Comparison of ENCODE assay signal across 8 cellular contexts in genomic region chr12:42568952-42569916, GRCh38. TPM values are rescaled to one million over a fixed set of nuclear protein-coding genes. Genes with fewer than 3 reads are reported as not detected.
DNase-seq lines count a peak whose midpoint lies in the region; ATAC-seq and TF ChIP-seq lines count a peak whose summit lies in the region.

No MANE protein-coding gene starts in this region.

- H3K4me2 ChIP-seq in OCI-LY3 (ENCODE audit: low read length) (peak overlapping the region; percentile 28), neural progenitor cell (no peak overlapping the region)

- H3F3A ChIP-seq in neural progenitor cell (ENCODE audit: low read depth): peaks cover 6% of the 10 kb centered on the region

- no peak overlapping the region for H3K4me3 Mint-ChIP-seq in neural progenitor cell
- H3K4me3 Mint-ChIP-seq in activated naive CD8-positive, alpha-beta T cell treated with anti-CD3 and anti-CD28 coated beads, Interleukin-2, amount 50 U/mL, for 24 hours: no peak overlapping the region

- no peaks in the 10 kb centered on the region for H3K79me2 ChIP-seq in OCI-LY3 (ENCODE audit: low read length)
- no peaks in the 10 kb centered on the region for H3K79me2 ChIP-seq in neural progenitor cell (ENCODE audit: low read depth)

- peaks cover 2% of the 10 kb centered on the region for H3K27me3 ChIP-seq in HL-60 (ENCODE audit: insufficient read depth, poor library complexity, severe bottlenecking)
- no peaks in the 10 kb centered on the region for H3K27me3 ChIP-seq in OCI-LY3 (ENCODE audit: low read depth, low read length)
- no peaks in the 10 kb centered on the region for H3K27me3 ChIP-seq in neural progenitor cell

- TF ChIP-seq CTCF in C4-2B (conservative IDR thresholded peaks at IDR 0.05): peak; percentile 85
- peak; percentile 41 for TF ChIP-seq CTCF in HL-60 (IDR thresholded peaks at IDR 0.05; ENCODE audit: insufficient read depth, low read length)
- peak; percentile 85 for TF ChIP-seq CTCF in OCI-LY3 (IDR thresholded peaks at IDR 0.05; ENCODE audit: low read depth, low read length)
- TF ChIP-seq CTCF in neural progenitor cell (IDR thresholded peaks at IDR 0.05): peak; percentile 68

- no peaks in the 10 kb centered on the region for H3K36me3 ChIP-seq in OCI-LY3 (replicated peaks; ENCODE audit: low read depth, low read length)
- no peaks in the 10 kb centered on the region for H3K36me3 ChIP-seq in neural progenitor cell

- H2AFZ ChIP-seq in OCI-LY3 (ENCODE audit: low read depth, low read length): no peak overlapping the region
- no peak overlapping the region for H2AFZ ChIP-seq in neural progenitor cell (replicated peaks)

- H3K9ac ChIP-seq in OCI-LY3 (ENCODE audit: low read length) (no peak overlapping the region), neural progenitor cell (no peak overlapping the region)

- ATAC-seq in GM19035 (IDR thresholded peaks at IDR 0.05; ENCODE audit: unreplicated experiment) (peak; percentile 63), GM19455 (IDR thresholded peaks at IDR 0.05; ENCODE audit: unreplicated experiment) (no peak)
- no peak for ATAC-seq in activated naive CD8-positive, alpha-beta T cell treated with anti-CD3 and anti-CD28 coated beads, Interleukin-2, amount 50 U/mL, for 24 hours

- H3K4me3 ChIP-seq in HL-60 (replicated peaks; ENCODE audit: insufficient read depth, low read length) (no peak overlapping the region), OCI-LY3 (ENCODE audit: low read length) (no peak overlapping the region), neural progenitor cell (no peak overlapping the region)

- H3K4me1 ChIP-seq in OCI-LY3 (ENCODE audit: low read length): peaks cover 5% of the 10 kb centered on the region
- H3K4me1 ChIP-seq in neural progenitor cell: peaks cover 8% of the 10 kb centered on the region

- H3K9me3 ChIP-seq in OCI-LY3 (ENCODE audit: insufficient read depth, low read length): no peaks in the 10 kb centered on the region
- H3K9me3 ChIP-seq in neural progenitor cell (ENCODE audit: low read depth): no peaks in the 10 kb centered on the region

- no peak overlapping the region for H3K27ac Mint-ChIP-seq in neural progenitor cell
- no peak overlapping the region for H3K27ac Mint-ChIP-seq in activated naive CD8-positive, alpha-beta T cell treated with anti-CD3 and anti-CD28 coated beads, Interleukin-2, amount 50 U/mL, for 24 hours

- peaks cover 9% of the 10 kb centered on the region for H3K27me3 Mint-ChIP-seq in neural progenitor cell (ENCODE audit: insufficient read depth, low read depth)
- no peaks in the 10 kb centered on the region for H3K27me3 Mint-ChIP-seq in activated naive CD8-positive, alpha-beta T cell treated with anti-CD3 and anti-CD28 coated beads, Interleukin-2, amount 50 U/mL, for 24 hours

- H4K20me1 ChIP-seq in OCI-LY3 (ENCODE audit: insufficient read depth, low read length) (no peaks in the 10 kb centered on the region), neural progenitor cell (ENCODE audit: low read depth) (no peaks in the 10 kb centered on the region)

- DNase-seq in HL-60 (ENCODE audit: low read depth in 1 of 2, low spot score in 1 of 2): peak; percentile 32 to 49
- DNase-seq in erythroblast (lab: John Stamatoyannopoulos, UW): peak; percentile 30 to 42
- DNase-seq in neural progenitor cell (ENCODE audit: low spot score): peak; percentile 55
- no peak for DNase-seq in activated naive CD8-positive, alpha-beta T cell treated with anti-CD3 and anti-CD28 coated beads, Interleukin-2, amount 50 U/mL, for 24 hours

- no peaks in the 10 kb centered on the region for H3K36me3 Mint-ChIP-seq in neural progenitor cell
- no peaks in the 10 kb centered on the region for H3K36me3 Mint-ChIP-seq in activated naive CD8-positive, alpha-beta T cell treated with anti-CD3 and anti-CD28 coated beads, Interleukin-2, amount 50 U/mL, for 24 hours (ENCODE audit: low read depth)

- H3K27ac ChIP-seq in C4-2B: no peak overlapping the region
- no peak overlapping the region for H3K27ac ChIP-seq in HL-60 (replicated peaks)
- no peak overlapping the region for H3K27ac ChIP-seq in OCI-LY3 (ENCODE audit: low read length)
- no peak overlapping the region for H3K27ac ChIP-seq in neural progenitor cell

- no peaks in the 10 kb centered on the region for H3K9me3 Mint-ChIP-seq in neural progenitor cell
- H3K9me3 Mint-ChIP-seq in activated naive CD8-positive, alpha-beta T cell treated with anti-CD3 and anti-CD28 coated beads, Interleukin-2, amount 50 U/mL, for 24 hours: no peaks in the 10 kb centered on the region

- no peak for TF ChIP-seq POLR2A in erythroblast (IDR thresholded peaks at IDR 0.05; ENCODE audit: low read length)

- H3K4me1 Mint-ChIP-seq in neural progenitor cell: no peaks in the 10 kb centered on the region
- no peaks in the 10 kb centered on the region for H3K4me1 Mint-ChIP-seq in activated naive CD8-positive, alpha-beta T cell treated with anti-CD3 and anti-CD28 coated beads, Interleukin-2, amount 50 U/mL, for 24 hours

RNA-seq across cellular contexts. Expression of gene PRICKLE1, which starts 20.3 kb away (rescaled TPM):
- total RNA-seq in neural progenitor cell (ENCODE audit: low replicate concordance): 3.5 and 4.0 TPM in 2 replicates
